10 cellular contexts compared by ENCODE assay signal in genomic region chr4:7771541-7772507, GRCh38.
DNase-seq lines count a peak whose midpoint lies in the region; ATAC-seq, FAIRE-seq and TF ChIP-seq lines count a peak whose summit lies in the region.
"Had no signal": no experiment of that assay in that cellular context is flagged by ENCODE, and none has a peak within 500 bp of the region (broad histone marks: within the 10 kb centered on the region; RNA-seq: fewer than 3 reads in every experiment).

No MANE protein-coding gene starts in this region.

- in situ Hi-C loops in HepG2 (cut with HindIII; ENCODE audit: extremely low pct_ligation_motif_present, low pct_unique_long_range_greater_than_20kb): no loop called here

- peak; percentile 84 for ATAC-seq in GM21381 (IDR thresholded peaks at IDR 0.05; ENCODE audit: unreplicated experiment)
- ATAC-seq in HG03280 (IDR thresholded peaks at IDR 0.05; ENCODE audit: unreplicated experiment): peak; percentile 91
- peak; percentile 48 for ATAC-seq in HepG2
- no peak for ATAC-seq in GM18868 (IDR thresholded peaks at IDR 0.05; ENCODE audit: unreplicated experiment)

- H3K79me2 ChIP-seq in HepG2 (ENCODE audit: insufficient read depth, low read length): no peaks in the 10 kb centered on the region
- no peaks in the 10 kb centered on the region for H3K79me2 ChIP-seq in smooth muscle cell (ENCODE audit: low read depth)

- H2AFZ ChIP-seq in HepG2 (ENCODE audit: low read length) (no peak overlapping the region), smooth muscle cell (ENCODE audit: low read depth) (no peak overlapping the region)

- H3K4me3 ChIP-seq in HepG2 (replicated peaks in 1 of 3; ENCODE audit: insufficient read depth in 1 of 3, low read depth in 2 of 3, low read length in 3 of 3) (no peak overlapping the region), smooth muscle cell (no peak overlapping the region)
- H3K4me3 ChIP-seq: upper lobe of left lung had no signal

- H3K9me3 ChIP-seq in HepG2 (ENCODE audit: low read length): no peaks in the 10 kb centered on the region
- H3K9me3 ChIP-seq in smooth muscle cell (replicated peaks; ENCODE audit: low read depth): no peaks in the 10 kb centered on the region
- H3K9me3 ChIP-seq: upper lobe of left lung had no signal

- intact Hi-C loops in HepG2 (cut with micrococcal nuclease; ENCODE audit: unreplicated experiment): loop anchor here (5.0 kb wide), 1 partner anchor 215 kb away; no protein-coding TSS in a partner anchor

- TF ChIP-seq RAD21 in HepG2 (CRISPR knock-in tag; IDR thresholded peaks at IDR 0.05): no peak

- H3F3A ChIP-seq in smooth muscle cell (ENCODE audit: low read depth): no peaks in the 10 kb centered on the region

- DNase-seq in GM18507 (ENCODE audit: extremely low spot score, insufficient read length, low read depth) (peak; percentile 78), HepG2 (ENCODE audit: low spot score) (no peak), smooth muscle cell (lab: John Stamatoyannopoulos, UW; ENCODE audit: unreplicated experiment) (no peak), SHP77 (lab: John Stamatoyannopoulos, UW) (no peak)
- DNase-seq in stimulated activated CD4-positive, alpha-beta T cell treated with anti-CD3 and anti-CD28 coated beads, Interleukin-15, amount 100 ng/mL, for 24 hours: no peak
- DNase-seq: NCI-H526 treated with DMSO at 0.1 percent for 48 hours had no signal

- POLR2A ChIA-PET in HepG2 (lab: Yijun Ruan, JAX): no interaction called here

- peak overlapping the region; percentile 12 for H3K27ac ChIP-seq in HepG2 (ENCODE audit: extremely low read length, insufficient read depth, low read length)
- no peak overlapping the region for H3K27ac ChIP-seq in smooth muscle cell (ENCODE audit: low read depth)

- no peaks in the 10 kb centered on the region for H3K27me3 ChIP-seq in HepG2 (ENCODE audit: control insufficient read depth in 1 of 2, insufficient read depth in 2 of 2, low read length in 2 of 2)
- H3K27me3 ChIP-seq in smooth muscle cell (ENCODE audit: low read depth): no peaks in the 10 kb centered on the region
- H3K27me3 ChIP-seq: upper lobe of left lung had no signal

- WGBS in HepG2 (ENCODE audit: low lambda C conversion rate): 71% methylated on average over 26 of the region's 26 CpGs
- WGBS in smooth muscle cell (ENCODE audit: low lambda C conversion rate): 88% methylated on average over 26 of the region's 26 CpGs

- no peaks in the 10 kb centered on the region for H4K20me1 ChIP-seq in HepG2 (ENCODE audit: insufficient read depth, low read length)
- peaks cover 93% of the 10 kb centered on the region for H4K20me1 ChIP-seq in smooth muscle cell (ENCODE audit: low read depth)

- FAIRE-seq in GM18507 (lab: Jason Lieb, UNC) (peak; percentile 94), HepG2 (lab: Jason Lieb, UNC) (no peak)

- no peak for TF ChIP-seq POLR2A in HepG2 (IDR thresholded peaks at IDR 0.05; ENCODE audit: insufficient read depth in 1 of 2, low read depth in 2 of 2, low read length in 2 of 2)

- H3K4me2 ChIP-seq in HepG2 (ENCODE audit: low read depth, low read length) (peak overlapping the region; percentile 10; the same call in 1 of the 2 replicates), smooth muscle cell (no peak overlapping the region)

- no peak for TF ChIP-seq CTCF in HepG2 (CRISPR knock-in tag; IDR thresholded peaks at IDR 0.05)
- TF ChIP-seq CTCF in smooth muscle cell (IDR thresholded peaks at IDR 0.05; ENCODE audit: borderline replicate concordance, insufficient read depth, poor library complexity, severe bottlenecking): no peak

- TF ChIP-seq EP300 in HepG2 (IDR thresholded peaks at IDR 0.05; ENCODE audit: low read depth in 2 of 2, low read length in 2 of 2) (no peak), HepG2 (CRISPR knock-in tag; IDR thresholded peaks at IDR 0.05; ENCODE audit: borderline replicate concordance) (no peak)

- no peak overlapping the region for H3K9ac ChIP-seq in HepG2 (ENCODE audit: insufficient read depth, low read depth, low read length)
- H3K9ac ChIP-seq in smooth muscle cell (ENCODE audit: low read depth): no peak overlapping the region

- CTCF ChIA-PET in HepG2 (lab: Yijun Ruan, JAX; ENCODE audit: low intra/inter-chr PET ratio, low total read pairs): interaction anchor here (2.2 kb wide), 1 partner anchor 30 kb away, joined by 11 read pairs; no protein-coding TSS in a partner anchor

- H3K4me1 ChIP-seq in HepG2 (ENCODE audit: insufficient read depth, low read length) (peaks cover 88% of the 10 kb centered on the region), smooth muscle cell (ENCODE audit: low read depth) (no peaks in the 10 kb centered on the region)
- H3K4me1 ChIP-seq: upper lobe of left lung had no signal

- BruUV-seq in HepG2 (replicated peaks; lab: Mats Ljungman, UMichigan): no TSS peak

- H3K36me3 ChIP-seq in HepG2 (replicated peaks in 1 of 2; ENCODE audit: control insufficient read depth in 1 of 2, insufficient read depth in 2 of 2, low read length in 2 of 2) (peaks cover 5 to 11% of the 10 kb centered on the region in 2 experiments; a peak in 4 of 5 replicates), smooth muscle cell (ENCODE audit: low read depth) (no peaks in the 10 kb centered on the region)

TF ChIP-seq in HepG2, 621 proteins besides CTCF, POLR2A, EP300 and RAD21:
- TF ChIP-seq ZNF687 (CRISPR knock-in tag; IDR thresholded peaks at IDR 0.05): peak; percentile 21
- no peak for TF ChIP-seq PHB2 (IDR thresholded peaks at IDR 0.05; ENCODE audit: partially characterized antibody)
